2 cellular contexts compared by ENCODE assay signal in the genomic region with DNA sequence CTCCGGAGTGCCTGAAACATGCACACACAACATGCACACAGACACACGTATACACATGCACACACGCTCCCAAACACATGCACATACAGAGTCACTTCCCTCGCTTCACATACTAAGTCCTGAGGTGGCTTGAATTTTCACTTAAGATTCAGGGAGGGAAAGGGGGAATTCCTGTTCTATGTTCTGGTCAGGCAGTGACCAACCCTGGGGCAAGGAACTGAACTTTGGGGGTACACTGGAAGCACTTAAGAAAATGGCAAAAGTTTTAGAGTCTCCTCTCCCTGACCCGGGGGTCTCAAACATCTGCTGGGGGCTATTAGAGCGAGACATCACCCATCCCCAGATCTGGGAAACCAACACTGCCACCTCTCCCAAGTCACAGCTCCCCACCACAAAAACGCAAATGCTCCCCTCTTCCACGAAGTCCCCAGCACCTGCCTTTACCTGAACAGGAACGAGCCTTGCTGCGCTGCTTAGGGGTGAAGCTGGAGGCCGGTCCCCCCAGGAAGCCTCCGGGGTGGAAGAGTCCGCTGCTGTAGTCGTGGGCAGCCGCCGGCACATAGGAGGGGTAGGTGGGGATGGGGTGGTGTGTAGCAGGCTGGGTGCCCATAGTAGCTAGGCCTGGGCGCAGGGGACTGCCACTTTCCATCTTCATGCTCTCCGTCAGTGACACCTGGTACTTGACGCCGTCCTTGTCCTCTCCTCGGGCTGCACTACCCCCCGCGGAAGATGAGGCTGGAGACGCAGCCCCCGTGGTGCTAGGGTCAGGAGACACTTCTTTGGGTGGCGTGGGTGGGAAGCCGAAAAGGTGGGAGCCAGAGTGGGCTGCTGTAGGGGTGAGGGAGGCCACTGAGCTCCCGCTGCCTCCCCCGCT.
TF ChIP-seq lines count a peak whose summit lies in the region.

No MANE protein-coding gene starts in this region.

TF ChIP-seq in SK-N-SH, 30 proteins besides CTCF, POLR2A, EP300 and RAD21 (continued from another document):
- TF ChIP-seq, protein P1, sequence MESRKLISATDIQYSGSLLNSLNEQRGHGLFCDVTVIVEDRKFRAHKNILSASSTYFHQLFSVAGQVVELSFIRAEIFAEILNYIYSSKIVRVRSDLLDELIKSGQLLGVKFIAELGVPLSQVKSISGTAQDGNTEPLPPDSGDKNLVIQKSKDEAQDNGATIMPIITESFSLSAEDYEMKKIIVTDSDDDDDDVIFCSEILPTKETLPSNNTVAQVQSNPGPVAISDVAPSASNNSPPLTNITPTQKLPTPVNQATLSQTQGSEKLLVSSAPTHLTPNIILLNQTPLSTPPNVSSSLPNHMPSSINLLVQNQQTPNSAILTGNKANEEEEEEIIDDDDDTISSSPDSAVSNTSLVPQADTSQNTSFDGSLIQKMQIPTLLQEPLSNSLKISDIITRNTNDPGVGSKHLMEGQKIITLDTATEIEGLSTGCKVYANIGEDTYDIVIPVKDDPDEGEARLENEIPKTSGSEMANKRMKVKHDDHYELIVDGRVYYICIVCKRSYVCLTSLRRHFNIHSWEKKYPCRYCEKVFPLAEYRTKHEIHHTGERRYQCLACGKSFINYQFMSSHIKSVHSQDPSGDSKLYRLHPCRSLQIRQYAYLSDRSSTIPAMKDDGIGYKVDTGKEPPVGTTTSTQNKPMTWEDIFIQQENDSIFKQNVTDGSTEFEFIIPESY (IDR thresholded peaks at IDR 0.05; ENCODE audit: borderline replicate concordance, low read depth) = no peak
- TF ChIP-seq, protein P2, sequence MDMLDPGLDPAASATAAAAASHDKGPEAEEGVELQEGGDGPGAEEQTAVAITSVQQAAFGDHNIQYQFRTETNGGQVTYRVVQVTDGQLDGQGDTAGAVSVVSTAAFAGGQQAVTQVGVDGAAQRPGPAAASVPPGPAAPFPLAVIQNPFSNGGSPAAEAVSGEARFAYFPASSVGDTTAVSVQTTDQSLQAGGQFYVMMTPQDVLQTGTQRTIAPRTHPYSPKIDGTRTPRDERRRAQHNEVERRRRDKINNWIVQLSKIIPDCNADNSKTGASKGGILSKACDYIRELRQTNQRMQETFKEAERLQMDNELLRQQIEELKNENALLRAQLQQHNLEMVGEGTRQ (IDR thresholded peaks at IDR 0.05; ENCODE audit: borderline replicate concordance, low read depth, low read length) = no peak
- TF ChIP-seq, protein P3, sequence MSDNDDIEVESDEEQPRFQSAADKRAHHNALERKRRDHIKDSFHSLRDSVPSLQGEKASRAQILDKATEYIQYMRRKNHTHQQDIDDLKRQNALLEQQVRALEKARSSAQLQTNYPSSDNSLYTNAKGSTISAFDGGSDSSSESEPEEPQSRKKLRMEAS (IDR thresholded peaks at IDR 0.05; ENCODE audit: low read depth) = no peak
- TF ChIP-seq, protein P4, sequence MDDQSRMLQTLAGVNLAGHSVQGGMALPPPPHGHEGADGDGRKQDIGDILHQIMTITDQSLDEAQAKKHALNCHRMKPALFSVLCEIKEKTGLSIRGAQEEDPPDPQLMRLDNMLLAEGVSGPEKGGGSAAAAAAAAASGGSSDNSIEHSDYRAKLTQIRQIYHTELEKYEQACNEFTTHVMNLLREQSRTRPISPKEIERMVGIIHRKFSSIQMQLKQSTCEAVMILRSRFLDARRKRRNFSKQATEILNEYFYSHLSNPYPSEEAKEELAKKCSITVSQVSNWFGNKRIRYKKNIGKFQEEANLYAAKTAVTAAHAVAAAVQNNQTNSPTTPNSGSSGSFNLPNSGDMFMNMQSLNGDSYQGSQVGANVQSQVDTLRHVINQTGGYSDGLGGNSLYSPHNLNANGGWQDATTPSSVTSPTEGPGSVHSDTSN (IDR thresholded peaks at IDR 0.05) = no peak
- no peak for TF ChIP-seq MXI1 (IDR thresholded peaks at IDR 0.05; ENCODE audit: low read depth, low read length)
- no peak for TF ChIP-seq CHD2 (IDR thresholded peaks at IDR 0.05; ENCODE audit: low read length, partially characterized antibody)
- TF ChIP-seq GATA2 (CRISPR knock-in tag; IDR thresholded peaks at IDR 0.05) = no peak
- TF ChIP-seq SIN3A (IDR thresholded peaks at IDR 0.05; ENCODE audit: borderline replicate concordance, low read depth, low read length) = no peak

TF ChIP-seq in SK-N-SH treated with all-trans-retinoic acid at 6 μM for 48 hours, 23 proteins besides CTCF, POLR2A, EP300 and RAD21 (continued from another document):
- TF ChIP-seq ZC3H10 (CRISPR knock-in tag; IDR thresholded peaks at IDR 0.05) = no peak
- TF ChIP-seq ZNF565 (CRISPR knock-in tag; conservative IDR thresholded peaks at IDR 0.05; ENCODE audit: low read depth) = no peak
